Comparison of ENCODE assay signal across 22 cellular contexts in the genomic region with DNA sequence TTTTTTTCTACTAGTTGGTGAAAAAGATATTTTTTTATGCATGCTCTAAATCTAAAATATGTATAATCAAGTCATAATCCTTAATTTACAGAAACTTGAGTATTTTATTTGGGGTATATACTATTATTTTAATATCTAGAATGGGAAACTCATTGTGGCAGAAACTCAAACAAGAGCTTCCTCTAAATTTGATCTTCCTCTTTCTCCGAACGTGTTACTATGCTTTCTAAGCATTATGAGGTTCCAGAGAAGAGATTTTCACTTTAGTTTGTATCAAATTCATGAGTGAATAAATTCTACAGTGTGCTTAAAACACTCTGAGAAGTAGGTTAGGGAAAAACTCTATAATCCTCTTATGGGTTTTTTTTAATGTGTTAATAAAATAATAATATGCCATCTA.
DNase-seq lines count a peak whose midpoint lies in the region; ATAC-seq, FAIRE-seq and TF ChIP-seq lines count a peak whose summit lies in the region.
"Had no signal": no experiment of that assay in that cellular context is flagged by ENCODE, and none has a peak within 500 bp of the region (broad histone marks: within the 10 kb centered on the region; RNA-seq: fewer than 3 reads in every experiment).

No MANE protein-coding gene starts in this region.

- peak; percentile 26 for FAIRE-seq in TTC549 (lab: Jason Lieb, UNC)
- FAIRE-seq: D721Med, GM18507, H1 had no signal

- H2AFZ ChIP-seq in PC-3 (ENCODE audit: low read length), result no peak overlapping the region

- 0 out of 2 replicates have a peak, but pooled peaks cover 10% of the 10 kb centered on the region for H3K9me3 ChIP-seq in PC-3 (ENCODE audit: low read length)
- H3K9me3 ChIP-seq: BE2C had no signal

- H3K9me2 ChIP-seq in PC-3 (replicated peaks; ENCODE audit: low read length), result no peaks in the 10 kb centered on the region

- H4K20me1 ChIP-seq in PC-3 (ENCODE audit: low read length), result no peaks in the 10 kb centered on the region

- no peaks in the 10 kb centered on the region for H3K36me3 ChIP-seq in PC-3 (ENCODE audit: low read depth, low read length)
- H3K36me3 ChIP-seq: BE2C had no signal

- H3K27ac ChIP-seq in PC-3 (ENCODE audit: low read length) (no peak overlapping the region), foreskin keratinocyte (no peak overlapping the region)
- H3K27ac ChIP-seq: A549, C4-2B, HL-60 had no signal

- no peaks in the 10 kb centered on the region for H3K27me3 ChIP-seq in PC-3 (ENCODE audit: low read length)
- no peaks in the 10 kb centered on the region for H3K27me3 ChIP-seq in foreskin keratinocyte
- H3K27me3 ChIP-seq: BE2C had no signal

- no peak overlapping the region for H3K4me2 ChIP-seq in PC-3 (ENCODE audit: low read length)
- H3K4me2 ChIP-seq: A549 had no signal

- CTCF ChIA-PET in PC-3 (lab: Charles Lee), result interaction anchor here (0.7 kb wide), 1 partner anchor 9 kb away, joined by 6 read pairs; no protein-coding TSS in a partner anchor

- H3K4me3 ChIP-seq in PC-3 (ENCODE audit: low read length), result no peak overlapping the region
- H3K4me3 ChIP-seq: A549 had no signal

- BruUV-seq in PC-3 (replicated peaks; lab: Mats Ljungman, UMichigan), result no TSS peak

- ATAC-seq in PC-3 (no peak), GM18907 (IDR thresholded peaks at IDR 0.05; ENCODE audit: unreplicated experiment) (no peak), GM18867 (IDR thresholded peaks at IDR 0.05; ENCODE audit: unreplicated experiment) (no peak), foreskin keratinocyte (no peak)
- ATAC-seq: A549; CD8-positive, alpha-beta T cell; HCT116 had no signal

- peak; percentile 1 for DNase-seq in PC-3
- peak; percentile 0 for DNase-seq in left kidney (ENCODE audit: low read depth, low spot score)
- peak; percentile 15 for DNase-seq in superior temporal gyrus (ENCODE audit: extremely low spot score)
- no peak for DNase-seq in NCI-H748 treated with DMSO at 0.1 percent for 48 hours (lab: John Stamatoyannopoulos, UW)
- no peak for DNase-seq in foreskin keratinocyte
- DNase-seq: BE2C; CD8-positive, alpha-beta T cell; COR-L47; DMS153; DMS79 treated with DMSO at 0.1 percent for 48 hours; EL; GF-D8 had no signal

- H3K4me1 ChIP-seq in PC-3 (ENCODE audit: insufficient read depth, low read length) (peaks cover 10% of the 10 kb centered on the region), foreskin keratinocyte (no peaks in the 10 kb centered on the region)
- H3K4me1 ChIP-seq: A549, BE2C had no signal

- H3K79me2 ChIP-seq in PC-3 (ENCODE audit: low read length), result no peaks in the 10 kb centered on the region

- no peak for TF ChIP-seq CTCF in PC-3 (conservative IDR thresholded peaks at IDR 0.05; ENCODE audit: low read depth, low read length)
- TF ChIP-seq CTCF in foreskin keratinocyte (conservative IDR thresholded peaks at IDR 0.05), result no peak

- peaks cover 6% of the 10 kb centered on the region for H3F3A ChIP-seq in PC-3 (ENCODE audit: low read length, unreplicated experiment)

- POLR2A ChIA-PET in PC-3 (lab: Charles Lee; ENCODE audit: unreplicated experiment), result no interaction called here

- intact Hi-C loops in PC-3 (cut with micrococcal nuclease), result no loop called here

- H3K9ac ChIP-seq in PC-3 (ENCODE audit: low read length), result no peak overlapping the region

Comparison
In these comparisons a context has a peak if more than half of its experiments do, and no peak if none do; other contexts are left out.
1. DNase-seq: peak in PC-3 (single experiment), left kidney (single experiment) and superior temporal gyrus (single experiment); none in NCI-H748 treated with DMSO at 0.1 percent for 48 hours (single experiment) and foreskin keratinocyte (0 of 2).